Comparison of ENCODE assay signal across 8 cellular contexts in genomic region chr4:70901607-70901983, GRCh38. TPM values are rescaled to one million over a fixed set of nuclear protein-coding genes. Genes with fewer than 3 reads are reported as not detected.
DNase-seq lines count a peak whose midpoint lies in the region; ATAC-seq and TF ChIP-seq lines count a peak whose summit lies in the region.

No MANE protein-coding gene starts in this region.

- peak overlapping the region; percentile 95 to 99 (median 98) for H3K27ac Mint-ChIP-seq in brain

- H3K9me3 Mint-ChIP-seq in brain, result peaks cover 0 to 2% (median 0%) of the 10 kb centered on the region in 5 experiments

- ATAC-seq in HG03342 (IDR thresholded peaks at IDR 0.05; ENCODE audit: unreplicated experiment) (peak; percentile 5), HG02571 (IDR thresholded peaks at IDR 0.05; ENCODE audit: unreplicated experiment) (no peak)

- H3K27ac ChIP-seq in mesodermal cell (ENCODE audit: low read depth, low read length, severe bottlenecking), result peak overlapping the region; percentile 85

- TF ChIP-seq CTCF in AG09309 (IDR thresholded peaks at IDR 0.05; ENCODE audit: control insufficient read depth, insufficient read depth, low read depth, low read length, missing control alignments), result no peak
- no peak for TF ChIP-seq CTCF in brain (conservative IDR thresholded peaks at IDR 0.05)

- H3K36me3 Mint-ChIP-seq in brain, result peaks cover 16% of the 10 kb centered on the region

- H3K9me3 ChIP-seq in mesodermal cell (ENCODE audit: control insufficient read depth, low read length), result no peaks in the 10 kb centered on the region

- H3K27me3 Mint-ChIP-seq in brain, result peaks cover 8% of the 10 kb centered on the region

- H3K4me3 Mint-ChIP-seq in brain, result peak overlapping the region; percentile 95 to 99 (median 98)

- H3K4me3 ChIP-seq in AG09309 (ENCODE audit: control insufficient read depth, low read depth, low read length), result peak overlapping the region; percentile 83
- H3K4me3 ChIP-seq in mesodermal cell (ENCODE audit: extremely low read depth, insufficient read depth, low read length, poor library complexity, severe bottlenecking), result peak overlapping the region; percentile 93

- H3K4me1 Mint-ChIP-seq in brain, result peaks cover 46% of the 10 kb centered on the region

- no peaks in the 10 kb centered on the region for H3K4me1 ChIP-seq in mesodermal cell (ENCODE audit: control insufficient read depth, insufficient read depth, low read length, poor library complexity, severe bottlenecking)

- H3K36me3 ChIP-seq in mesodermal cell (ENCODE audit: control insufficient read depth, insufficient read depth, low read length), result peaks cover 25% of the 10 kb centered on the region

- no peak for DNase-seq in AG09309 (ENCODE audit: low read depth)
- DNase-seq in SKM-1 treated with dmso at 0.1 percent for 144 hours (lab: John Stamatoyannopoulos, UW; ENCODE audit: unreplicated experiment), result no peak
- DNase-seq in dermis blood vessel endothelial cell, result no peak
- DNase-seq in T1000 (lab: John Stamatoyannopoulos, UW), result no peak

- 36 to 38% methylated on average over 8 of the region's 8 CpGs for WGBS in mesodermal cell (ENCODE audit: insufficient coverage in 2 of 2), 2 experiments

RNA-seq across cellular contexts. Expression of gene MOB1B, which starts 0.6 kb away (rescaled TPM):
- polyA plus RNA-seq in brain (ENCODE audit: insufficient read depth, low read depth, low replicate concordance), result 1.4 TPM
- 26.5 TPM for polyA plus RNA-seq in mesodermal cell (2013, experiment 1 of 2)
- 25.2 TPM for polyA plus RNA-seq in mesodermal cell (2013, experiment 2 of 2)
- 11.7 and 16.8 TPM in 2 replicates for total RNA-seq in dermis blood vessel endothelial cell
